9 cellular contexts compared by ENCODE assay signal in genomic region chr4:151887151-151887815, GRCh38.
DNase-seq lines count a peak whose midpoint lies in the region; ATAC-seq and TF ChIP-seq lines count a peak whose summit lies in the region.
"Had no signal": no experiment of that assay in that cellular context is flagged by ENCODE, and none has a peak within 500 bp of the region (broad histone marks: within the 10 kb centered on the region; RNA-seq: fewer than 3 reads in every experiment).

No MANE protein-coding gene starts in this region.

- DNase-seq in CD1c-positive myeloid dendritic cell (ENCODE audit: extremely low spot score) (peak; percentile 82), astrocyte of the spinal cord (ENCODE audit: low read depth, low spot score) (peak; percentile 70), NCI-H446 treated with DMSO at 0.1 percent for 48 hours (lab: John Stamatoyannopoulos, UW) (no peak), NCI-H1436 treated with DMSO at 0.1 percent for 48 hours (lab: John Stamatoyannopoulos, UW) (no peak), RPMI8226 (no peak), NCI-H1436 (lab: John Stamatoyannopoulos, UW) (no peak)

- in situ Hi-C loops in astrocyte of the spinal cord (cut with HindIII; ENCODE audit: low sequenced_read_pairs): no loop called here

- no peak for TF ChIP-seq CTCF in astrocyte of the spinal cord (IDR thresholded peaks at IDR 0.05; ENCODE audit: low read depth, low read length)

- peak; percentile 82 for ATAC-seq in GM19455 (IDR thresholded peaks at IDR 0.05; ENCODE audit: unreplicated experiment)
- ATAC-seq in HG03354 (IDR thresholded peaks at IDR 0.05; ENCODE audit: poor library complexity, severe bottlenecking, unreplicated experiment): peak; percentile 67

- H3K4me3 ChIP-seq in astrocyte of the spinal cord (ENCODE audit: low read depth, low read length): no peak overlapping the region
- H3K4me3 ChIP-seq: lung had no signal

Comparison
In these comparisons a context has a peak if more than half of its experiments do, and no peak if none do; other contexts are left out.
1. DNase-seq: peak in CD1c-positive myeloid dendritic cell (single experiment) and astrocyte of the spinal cord (single experiment); none in NCI-H446 treated with DMSO at 0.1 percent for 48 hours (single experiment), NCI-H1436 treated with DMSO at 0.1 percent for 48 hours (single experiment), RPMI8226 (single experiment) and NCI-H1436 (single experiment).